Comparison of ENCODE assay signal across 1 cellular context in genomic region chr3:127679534-127680145, GRCh38.
TF ChIP-seq lines count a peak whose summit lies in the region.

No MANE protein-coding gene starts in this region.

TF ChIP-seq in H1, 55 proteins besides CTCF, POLR2A, EP300 and RAD21:
- TF ChIP-seq ATF2 (IDR thresholded peaks at IDR 0.05; ENCODE audit: low read length) = no peak
- TF ChIP-seq E2F6 (IDR thresholded peaks at IDR 0.05) = 0 out of 2 replicates have a peak, but pooled peaks have one; percentile 43
